9 cellular contexts compared by ENCODE assay signal in the genomic region with DNA sequence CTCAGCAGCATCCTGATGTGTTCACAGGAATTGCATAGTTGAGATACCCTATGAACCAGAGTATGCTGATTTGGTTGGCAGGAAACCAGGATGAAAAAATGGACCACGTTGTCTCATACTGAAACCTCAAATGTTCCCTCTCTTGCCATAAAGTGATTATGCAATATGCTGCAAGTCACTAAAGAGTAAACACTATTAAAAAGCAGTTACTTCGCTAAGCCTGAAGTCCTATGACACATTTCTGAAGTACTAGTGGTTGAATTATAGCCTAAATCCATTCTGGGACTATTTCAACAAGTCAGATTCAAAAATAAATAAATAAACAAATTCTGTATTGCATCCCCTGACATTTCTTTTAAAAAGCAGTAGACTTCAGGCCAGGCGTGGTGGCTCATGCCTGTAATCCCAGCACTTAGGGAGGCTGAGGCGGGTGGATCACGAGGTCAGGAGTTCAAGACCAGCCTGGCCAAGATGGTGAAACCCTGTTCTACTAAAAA.
DNase-seq lines count a peak whose midpoint lies in the region; ATAC-seq and TF ChIP-seq lines count a peak whose summit lies in the region.
"Had no signal": no experiment of that assay in that cellular context is flagged by ENCODE, and none has a peak within 500 bp of the region (broad histone marks: within the 10 kb centered on the region; RNA-seq: fewer than 3 reads in every experiment).

No MANE protein-coding gene starts in this region.

- ATAC-seq in GM18519 (IDR thresholded peaks at IDR 0.05; ENCODE audit: low FRiP score, unreplicated experiment) (peak; percentile 84), HG02571 (IDR thresholded peaks at IDR 0.05; ENCODE audit: unreplicated experiment) (peak; percentile 66), esophagus mucosa (peak; percentile 38)
- peak; percentile 88 for ATAC-seq in stimulated activated effector memory CD8-positive, alpha-beta T cell treated with anti-CD3 and anti-CD28 coated beads, Interleukin-12 subunit alpha, Interleukin-12 subunit beta, amount 100 ng/mL, for 72 hours

- H3K9me3 Mint-ChIP-seq in stimulated activated effector memory CD8-positive, alpha-beta T cell treated with anti-CD3 and anti-CD28 coated beads, Interleukin-12 subunit alpha, Interleukin-12 subunit beta, amount 100 ng/mL, for 72 hours = no peaks in the 10 kb centered on the region
- H3K9me3 Mint-ChIP-seq in progenitor cell of endocrine pancreas (ENCODE audit: low read depth) = no peaks in the 10 kb centered on the region
- H3K9me3 Mint-ChIP-seq: neural crest cell had no signal

- H3K4me1 Mint-ChIP-seq in stimulated activated effector memory CD8-positive, alpha-beta T cell treated with anti-CD3 and anti-CD28 coated beads, Interleukin-12 subunit alpha, Interleukin-12 subunit beta, amount 100 ng/mL, for 72 hours = peaks cover 20% of the 10 kb centered on the region
- H3K4me1 Mint-ChIP-seq in progenitor cell of endocrine pancreas (ENCODE audit: low read depth) = peaks cover 3% of the 10 kb centered on the region

- no peaks in the 10 kb centered on the region for H3K27me3 Mint-ChIP-seq in progenitor cell of endocrine pancreas

- peaks cover 7% of the 10 kb centered on the region for H3K36me3 Mint-ChIP-seq in stimulated activated effector memory CD8-positive, alpha-beta T cell treated with anti-CD3 and anti-CD28 coated beads, Interleukin-12 subunit alpha, Interleukin-12 subunit beta, amount 100 ng/mL, for 72 hours
- H3K36me3 Mint-ChIP-seq in progenitor cell of endocrine pancreas (ENCODE audit: insufficient read depth) = peaks cover 8% of the 10 kb centered on the region

- no peak overlapping the region for H3K27ac Mint-ChIP-seq in stimulated activated effector memory CD8-positive, alpha-beta T cell treated with anti-CD3 and anti-CD28 coated beads, Interleukin-12 subunit alpha, Interleukin-12 subunit beta, amount 100 ng/mL, for 72 hours
- H3K27ac Mint-ChIP-seq in progenitor cell of endocrine pancreas = no peak overlapping the region

- no peak for TF ChIP-seq CTCF in progenitor cell of endocrine pancreas (IDR thresholded peaks at IDR 0.05; ENCODE audit: unreplicated experiment)

- DNase-seq in NCI-H2107 treated with DMSO at 0.1 percent for 48 hours (lab: John Stamatoyannopoulos, UW; ENCODE audit: unreplicated experiment) (peak; percentile 17), progenitor cell of endocrine pancreas (ENCODE audit: low spot score, unreplicated experiment) (no peak), NCI-H748 (lab: John Stamatoyannopoulos, UW; ENCODE audit: unreplicated experiment) (no peak), NCI-H1930 (lab: John Stamatoyannopoulos, UW) (no peak)
- DNase-seq in stimulated activated effector memory CD8-positive, alpha-beta T cell treated with anti-CD3 and anti-CD28 coated beads, Interleukin-12 subunit alpha, Interleukin-12 subunit beta, amount 100 ng/mL, for 72 hours (ENCODE audit: low spot score in 2 of 2) = peak in 1 of 2 donors; percentile 55

- H3K4me3 Mint-ChIP-seq in stimulated activated effector memory CD8-positive, alpha-beta T cell treated with anti-CD3 and anti-CD28 coated beads, Interleukin-12 subunit alpha, Interleukin-12 subunit beta, amount 100 ng/mL, for 72 hours = no peak overlapping the region
- H3K4me3 Mint-ChIP-seq in progenitor cell of endocrine pancreas (ENCODE audit: low read depth) = no peak overlapping the region
- H3K4me3 Mint-ChIP-seq: neural crest cell had no signal

Comparison
In these comparisons a context has a peak if more than half of its experiments do, and no peak if none do; other contexts are left out.
1. ATAC-seq: peak in every context shown above with its lines; median percentile 88 in stimulated activated effector memory CD8-positive, alpha-beta T cell treated with anti-CD3 and anti-CD28 coated beads, Interleukin-12 subunit alpha, Interleukin-12 subunit beta, amount 100 ng/mL, for 72 hours; 84 in GM18519; 66 in HG02571; 38 in esophagus mucosa.